Comparison of ENCODE assay signal across 23 cellular contexts in genomic region chr1:71071720-71072119, GRCh38. TPM values are rescaled to one million over a fixed set of nuclear protein-coding genes. Genes with fewer than 3 reads are reported as not detected.
DNase-seq lines count a peak whose midpoint lies in the region; ATAC-seq, FAIRE-seq and TF ChIP-seq lines count a peak whose summit lies in the region.
"Had no signal": no experiment of that assay in that cellular context is flagged by ENCODE, and none has a peak within 500 bp of the region (broad histone marks: within the 10 kb centered on the region; RNA-seq: fewer than 3 reads in every experiment).

No MANE protein-coding gene starts in this region.

- no peak overlapping the region for H2AFZ ChIP-seq in smooth muscle cell (ENCODE audit: low read depth)

- H3K79me2 ChIP-seq in smooth muscle cell (ENCODE audit: low read depth) = peaks cover 24% of the 10 kb centered on the region

- H4K20me1 ChIP-seq in smooth muscle cell (ENCODE audit: low read depth) = peaks cover 82% of the 10 kb centered on the region

- no peak overlapping the region for H3K4me2 ChIP-seq in smooth muscle cell
- H3K4me2 ChIP-seq: KMS-11 had no signal

- H3K9me3 ChIP-seq in T-helper 17 cell (ENCODE audit: control insufficient read depth, low read length, poor library complexity, severe bottlenecking) (no peaks in the 10 kb centered on the region), smooth muscle cell (replicated peaks; ENCODE audit: low read depth) (no peaks in the 10 kb centered on the region)

- H3K27ac Mint-ChIP-seq in activated naive CD4-positive, alpha-beta T cell treated with anti-CD3 and anti-CD28 coated beads, Interleukin-2, amount 50 U/mL, for 24 hours = peak overlapping the region; percentile 59
- no peak overlapping the region for H3K27ac Mint-ChIP-seq in activated naive CD4-positive, alpha-beta T cell treated with anti-CD3 and anti-CD28 coated beads for 36 hours
- H3K27ac Mint-ChIP-seq in T-helper 17 cell (peak overlapping the region; percentile 43), WTC11 (no peak overlapping the region)
- H3K27ac Mint-ChIP-seq in activated naive CD8-positive, alpha-beta T cell treated with anti-CD3 and anti-CD28 coated beads for 36 hours = peak overlapping the region; percentile 30
- H3K27ac Mint-ChIP-seq: IgD-negative memory B cell had no signal

- no peak overlapping the region for H3K27ac ChIP-seq in smooth muscle cell (ENCODE audit: low read depth)
- H3K27ac ChIP-seq: KMS-11 had no signal

- ATAC-seq in T-helper 17 cell (no peak), WTC11 (no peak)

- no peak overlapping the region for H3K4me3 Mint-ChIP-seq in activated naive CD4-positive, alpha-beta T cell treated with anti-CD3 and anti-CD28 coated beads, Interleukin-2, amount 50 U/mL, for 24 hours
- H3K4me3 Mint-ChIP-seq in activated naive CD4-positive, alpha-beta T cell treated with anti-CD3 and anti-CD28 coated beads for 36 hours = no peak overlapping the region
- H3K4me3 Mint-ChIP-seq in T-helper 17 cell (peak overlapping the region; percentile 36), WTC11 (no peak overlapping the region)
- H3K4me3 Mint-ChIP-seq in activated naive CD8-positive, alpha-beta T cell treated with anti-CD3 and anti-CD28 coated beads for 36 hours = no peak overlapping the region
- H3K4me3 Mint-ChIP-seq: IgD-negative memory B cell had no signal

- H3K4me1 ChIP-seq in smooth muscle cell (ENCODE audit: low read depth) = no peaks in the 10 kb centered on the region

- TF ChIP-seq POLR2A in GM12891 (IDR thresholded peaks at IDR 0.05; ENCODE audit: low read depth, low read length) = no peak

- no peaks in the 10 kb centered on the region for H3K27me3 Mint-ChIP-seq in activated naive CD4-positive, alpha-beta T cell treated with anti-CD3 and anti-CD28 coated beads, Interleukin-2, amount 50 U/mL, for 24 hours
- no peaks in the 10 kb centered on the region for H3K27me3 Mint-ChIP-seq in activated naive CD4-positive, alpha-beta T cell treated with anti-CD3 and anti-CD28 coated beads for 36 hours (ENCODE audit: low read depth)
- H3K27me3 Mint-ChIP-seq in T-helper 17 cell = no peaks in the 10 kb centered on the region
- H3K27me3 Mint-ChIP-seq in activated naive CD8-positive, alpha-beta T cell treated with anti-CD3 and anti-CD28 coated beads for 36 hours = no peaks in the 10 kb centered on the region
- no peaks in the 10 kb centered on the region for H3K27me3 Mint-ChIP-seq in WTC11 (ENCODE audit: low read depth)
- H3K27me3 Mint-ChIP-seq: IgD-negative memory B cell had no signal

- intact Hi-C loops in activated naive CD4-positive, alpha-beta T cell treated with anti-CD3 and anti-CD28 coated beads for 36 hours (cut with micrococcal nuclease) = no loop called here

- peaks cover 36% of the 10 kb centered on the region for H3K36me3 Mint-ChIP-seq in activated naive CD4-positive, alpha-beta T cell treated with anti-CD3 and anti-CD28 coated beads, Interleukin-2, amount 50 U/mL, for 24 hours
- H3K36me3 Mint-ChIP-seq in activated naive CD4-positive, alpha-beta T cell treated with anti-CD3 and anti-CD28 coated beads for 36 hours (ENCODE audit: low read depth) = peaks cover 42% of the 10 kb centered on the region
- H3K36me3 Mint-ChIP-seq in T-helper 17 cell (ENCODE audit: low read depth) (peaks cover 12% of the 10 kb centered on the region), WTC11 (peaks cover 74% of the 10 kb centered on the region)
- peaks cover 35% of the 10 kb centered on the region for H3K36me3 Mint-ChIP-seq in activated naive CD8-positive, alpha-beta T cell treated with anti-CD3 and anti-CD28 coated beads for 36 hours

- 97% methylated on average over 4 of the region's 4 CpGs for WGBS in smooth muscle cell (ENCODE audit: low lambda C conversion rate)

- no peak for DNase-seq in activated naive CD4-positive, alpha-beta T cell treated with anti-CD3 and anti-CD28 coated beads for 36 hours
- DNase-seq in GM12891 (ENCODE audit: insufficient read length, low spot score) (no peak), T-helper 17 cell (no peak), WTC11 (ENCODE audit: low spot score) (no peak), smooth muscle cell (lab: John Stamatoyannopoulos, UW; ENCODE audit: unreplicated experiment) (no peak)
- DNase-seq in activated naive CD8-positive, alpha-beta T cell treated with anti-CD3 and anti-CD28 coated beads for 36 hours = no peak
- DNase-seq: Calu3, DMS153, DND-41, NCI-H1048, NCI-H1417, NCI-H1694, NCI-H2029 treated with DMSO at 0.1 percent for 48 hours, NCI-H2227 treated with DMSO at 0.1 percent for 48 hours, NCI-H526 treated with DMSO at 0.1 percent for 48 hours, RPMI8226, SHP77 treated with DMSO at 0.1 percent for 48 hours had no signal

- FAIRE-seq in GM12891 (lab: Jason Lieb, UNC) = peak; percentile 16
- FAIRE-seq: GM18507, H54 had no signal

- H3K9ac ChIP-seq in smooth muscle cell (ENCODE audit: low read depth) = no peak overlapping the region
- H3K9ac ChIP-seq: KMS-11 had no signal

- CTCF ChIA-PET in activated naive CD4-positive, alpha-beta T cell treated with anti-CD3 and anti-CD28 coated beads for 36 hours (lab: Charles Lee) = no interaction called here
- CTCF ChIA-PET in WTC11 (lab: Charles Lee) = no interaction called here

- TF ChIP-seq CTCF in WTC11 (IDR thresholded peaks at IDR 0.05) (no peak), smooth muscle cell (IDR thresholded peaks at IDR 0.05; ENCODE audit: borderline replicate concordance, insufficient read depth, poor library complexity, severe bottlenecking) (no peak)

- peaks cover 56% of the 10 kb centered on the region for H3K36me3 ChIP-seq in smooth muscle cell (ENCODE audit: low read depth)

- H3K9me3 Mint-ChIP-seq in activated naive CD4-positive, alpha-beta T cell treated with anti-CD3 and anti-CD28 coated beads, Interleukin-2, amount 50 U/mL, for 24 hours = no peaks in the 10 kb centered on the region
- H3K9me3 Mint-ChIP-seq in activated naive CD4-positive, alpha-beta T cell treated with anti-CD3 and anti-CD28 coated beads for 36 hours = no peaks in the 10 kb centered on the region
- no peaks in the 10 kb centered on the region for H3K9me3 Mint-ChIP-seq in activated naive CD8-positive, alpha-beta T cell treated with anti-CD3 and anti-CD28 coated beads for 36 hours
- no peaks in the 10 kb centered on the region for H3K9me3 Mint-ChIP-seq in WTC11
- H3K9me3 Mint-ChIP-seq: IgD-negative memory B cell had no signal

- H3K27me3 ChIP-seq in smooth muscle cell (ENCODE audit: low read depth) = no peaks in the 10 kb centered on the region

- POLR2A ChIA-PET in WTC11 (lab: Charles Lee) = no interaction called here

- no peaks in the 10 kb centered on the region for H3F3A ChIP-seq in smooth muscle cell (ENCODE audit: low read depth)

- H3K4me3 ChIP-seq in smooth muscle cell = no peak overlapping the region

- H3K4me1 Mint-ChIP-seq in activated naive CD4-positive, alpha-beta T cell treated with anti-CD3 and anti-CD28 coated beads, Interleukin-2, amount 50 U/mL, for 24 hours = peaks cover 39% of the 10 kb centered on the region
- H3K4me1 Mint-ChIP-seq in activated naive CD4-positive, alpha-beta T cell treated with anti-CD3 and anti-CD28 coated beads for 36 hours (ENCODE audit: low read depth) = peaks cover 30% of the 10 kb centered on the region
- H3K4me1 Mint-ChIP-seq in T-helper 17 cell (peaks cover 27% of the 10 kb centered on the region), WTC11 (no peaks in the 10 kb centered on the region)
- peaks cover 24% of the 10 kb centered on the region for H3K4me1 Mint-ChIP-seq in activated naive CD8-positive, alpha-beta T cell treated with anti-CD3 and anti-CD28 coated beads for 36 hours

TF ChIP-seq in GM12891, 5 proteins besides CTCF, POLR2A, EP300 and RAD21:
- TF ChIP-seq SPI1 (IDR thresholded peaks at IDR 0.05; ENCODE audit: low read depth, low read length) (no peak), POU2F2 (IDR thresholded peaks at IDR 0.05; ENCODE audit: low read depth, low read length) (no peak)

TF ChIP-seq in WTC11, 78 proteins besides CTCF, POLR2A, EP300 and RAD21 (continues in another document):
- TF ChIP-seq EMX1 (CRISPR knock-in tag; IDR thresholded peaks at IDR 0.05) (no peak), FOXJ3 (CRISPR knock-in tag; IDR thresholded peaks at IDR 0.05; ENCODE audit: borderline replicate concordance) (no peak), ESRRA (CRISPR knock-in tag; IDR thresholded peaks at IDR 0.05; ENCODE audit: borderline replicate concordance) (no peak), ZNF281 (CRISPR knock-in tag; IDR thresholded peaks at IDR 0.05) (no peak), ZNF121 (CRISPR knock-in tag; IDR thresholded peaks at IDR 0.05) (no peak)

RNA-seq across cellular contexts. Expression of gene ZRANB2, which starts 9.1 kb away (rescaled TPM):
- total RNA-seq in activated naive CD4-positive, alpha-beta T cell treated with anti-CD3 and anti-CD28 coated beads for 36 hours = 100 to 1,000 TPM; 107 to 114 TPM
- polyA plus RNA-seq in GM12891 (2012; ENCODE audit: low read depth, missing spikeins) = 70.2 TPM
- 10 to 100 TPM; 88.5 to 95.2 TPM for total RNA-seq in T-helper 17 cell
- 100 to 1,000 TPM; 110 to 116 TPM for total RNA-seq in activated naive CD8-positive, alpha-beta T cell treated with anti-CD3 and anti-CD28 coated beads for 36 hours
- total RNA-seq in WTC11 (2021) = 77.3 to 85.8 TPM (median 80.1 TPM) in 3 replicates
- 76.1 and 77.0 TPM in 2 replicates for total RNA-seq in smooth muscle cell
- 45.5 and 62.8 TPM in 2 replicates for polyA plus RNA-seq in smooth muscle cell

RNA-seq across cellular contexts. Expression of gene PTGER3, which starts 24.1 kb away (rescaled TPM):
- under 1 TPM in 1 of 2 experiments, not detected in 1; 0.05 TPM for total RNA-seq in activated naive CD4-positive, alpha-beta T cell treated with anti-CD3 and anti-CD28 coated beads for 36 hours
- polyA plus RNA-seq in GM12891 (2012; ENCODE audit: low read depth, missing spikeins) = not detected
- under 1 TPM; 0.10 to 0.86 TPM for total RNA-seq in T-helper 17 cell
- total RNA-seq in activated naive CD8-positive, alpha-beta T cell treated with anti-CD3 and anti-CD28 coated beads for 36 hours = not detected
- 0.46 to 0.66 TPM (median 0.50 TPM) in 3 replicates for total RNA-seq in WTC11 (2021)
- 0.45 and 2.7 TPM in 2 replicates for total RNA-seq in smooth muscle cell
- 0.28 and 0.37 TPM in 2 replicates for polyA plus RNA-seq in smooth muscle cell
- total RNA-seq: A172 had no signal
- polyA plus RNA-seq: IgD-negative memory B cell had no signal

Comparison
In these comparisons a context has a peak if more than half of its experiments do, and no peak if none do; other contexts are left out.
1. H3K27ac Mint-ChIP-seq: peak in activated naive CD4-positive, alpha-beta T cell treated with anti-CD3 and anti-CD28 coated beads, Interleukin-2, amount 50 U/mL, for 24 hours (single experiment), T-helper 17 cell (single experiment) and activated naive CD8-positive, alpha-beta T cell treated with anti-CD3 and anti-CD28 coated beads for 36 hours (single experiment); none in activated naive CD4-positive, alpha-beta T cell treated with anti-CD3 and anti-CD28 coated beads for 36 hours (single experiment) and WTC11 (single experiment).